In genomic region chr4:139266208-139266582, GRCh38 we compare ENCODE assay signal across 9 cellular contexts. TPM values are rescaled to one million over a fixed set of nuclear protein-coding genes. Genes with fewer than 3 reads are reported as not detected.
DNase-seq lines count a peak whose midpoint lies in the region; ATAC-seq and TF ChIP-seq lines count a peak whose summit lies in the region.
"Had no signal": no experiment of that assay in that cellular context is flagged by ENCODE, and none has a peak within 500 bp of the region (broad histone marks: within the 10 kb centered on the region; RNA-seq: fewer than 3 reads in every experiment).

No MANE protein-coding gene starts in this region.

- DNase-seq in CD4-positive, alpha-beta T cell, result no peak
- DNase-seq in cardiac fibroblast (ENCODE audit: low read depth in 2 of 2) (no peak), osteocyte (ENCODE audit: extremely low spot score, unreplicated experiment) (no peak), lower leg skin (ENCODE audit: low spot score in 2 of 2) (no peak), SKM-1 treated with dmso at 0.1 percent for 144 hours (lab: John Stamatoyannopoulos, UW; ENCODE audit: unreplicated experiment) (no peak), PC-3 (no peak)

- intact Hi-C loops in CD4-positive, alpha-beta T cell (cut with DNase I, micrococcal nuclease), result loop anchor here in 1 of 2 experiments (2.0 kb wide), 1 partner anchor 29 kb away; no protein-coding TSS in a partner anchor
- intact Hi-C loops in lower leg skin (cut with DNase I; ENCODE audit: low total_unique reads), result no loop called here
- intact Hi-C loops in PC-3 (cut with micrococcal nuclease), result no loop called here

- no peaks in the 10 kb centered on the region for H3K27me3 Mint-ChIP-seq in CD4-positive, alpha-beta T cell
- no peaks in the 10 kb centered on the region for H3K27me3 Mint-ChIP-seq in osteocyte (ENCODE audit: unreplicated experiment)

- CTCF ChIA-PET in CD4-positive, alpha-beta T cell (lab: Charles Lee), result interaction anchor here (1.4 to 2.1 kb wide), 3 partner anchors 9 to 29 kb away, joined by 4 to 11 read pairs (median 4); no protein-coding TSS in a partner anchor
- CTCF ChIA-PET in PC-3 (lab: Charles Lee), result no interaction called here

- peaks cover 14% of the 10 kb centered on the region for H3K4me1 ChIP-seq in PC-3 (ENCODE audit: insufficient read depth, low read length)

- H3K36me3 ChIP-seq in PC-3 (ENCODE audit: low read depth, low read length), result no peaks in the 10 kb centered on the region

- H4K20me1 ChIP-seq in PC-3 (ENCODE audit: low read length), result no peaks in the 10 kb centered on the region

- peak overlapping the region; percentile 78 for H3K4me3 Mint-ChIP-seq in CD4-positive, alpha-beta T cell
- H3K4me3 Mint-ChIP-seq in osteocyte (ENCODE audit: unreplicated experiment), result peak overlapping the region; percentile 75

- 2 to 14% methylated on average over 1 of the region's 1 CpG for WGBS in lower leg skin, 2 donors

- H3K27ac ChIP-seq in CD4-positive, alpha-beta T cell (ENCODE audit: low read depth, low read length), result no peak overlapping the region
- H3K27ac ChIP-seq in PC-3 (ENCODE audit: low read length), result no peak overlapping the region

- POLR2A ChIA-PET in CD4-positive, alpha-beta T cell (lab: Charles Lee), result interaction anchor here (0.7 to 1.8 kb wide), 6 partner anchors 29 to 186 kb away, joined by 3 to 9 read pairs (median 4); partner anchors contain the start of genes ELF2 and NAA15
- POLR2A ChIA-PET in PC-3 (lab: Charles Lee; ENCODE audit: unreplicated experiment), result no interaction called here

- H3K79me2 ChIP-seq in PC-3 (ENCODE audit: low read length), result no peaks in the 10 kb centered on the region

- H3K9ac ChIP-seq in PC-3 (ENCODE audit: low read length), result no peak overlapping the region

- BruUV-seq in PC-3 (replicated peaks; lab: Mats Ljungman, UMichigan), result no TSS peak

- TF ChIP-seq POLR2A in lower leg skin (IDR thresholded peaks at IDR 0.05), result no peak

- H3K9me3 ChIP-seq in CD4-positive, alpha-beta T cell (ENCODE audit: control insufficient read depth, low read length), result no peaks in the 10 kb centered on the region
- H3K9me3 ChIP-seq in PC-3 (ENCODE audit: low read length), result no peaks in the 10 kb centered on the region

- TF ChIP-seq CTCF in CD4-positive, alpha-beta T cell (IDR thresholded peaks at IDR 0.05), result no peak
- TF ChIP-seq CTCF in cardiac fibroblast (IDR thresholded peaks at IDR 0.05; ENCODE audit: low read depth, low read length), result no peak
- TF ChIP-seq CTCF in osteocyte (IDR thresholded peaks at IDR 0.05), result no peak
- TF ChIP-seq CTCF in lower leg skin (IDR thresholded peaks at IDR 0.05), result no peak
- TF ChIP-seq CTCF in PC-3 (conservative IDR thresholded peaks at IDR 0.05; ENCODE audit: low read depth, low read length), result no peak

- no peaks in the 10 kb centered on the region for H3K27me3 ChIP-seq in CD4-positive, alpha-beta T cell (ENCODE audit: control insufficient read depth, insufficient read depth, low read length)
- H3K27me3 ChIP-seq in PC-3 (ENCODE audit: low read length), result no peaks in the 10 kb centered on the region

- H3K4me2 ChIP-seq in PC-3 (ENCODE audit: low read length), result no peak overlapping the region

- no peaks in the 10 kb centered on the region for H3F3A ChIP-seq in PC-3 (ENCODE audit: low read length, unreplicated experiment)

- H3K4me3 ChIP-seq in cardiac fibroblast (replicated peaks in 1 of 2; ENCODE audit: low read depth in 2 of 2, low read length in 2 of 2), result peak overlapping the region; percentile 8 to 40
- no peak overlapping the region for H3K4me3 ChIP-seq in lower leg skin (ENCODE audit: low read depth, poor library complexity, severe bottlenecking)
- no peak overlapping the region for H3K4me3 ChIP-seq in PC-3 (ENCODE audit: low read length)

- H3K4me1 Mint-ChIP-seq in CD4-positive, alpha-beta T cell (ENCODE audit: low read depth), result peaks cover 17% of the 10 kb centered on the region
- peaks cover 17% of the 10 kb centered on the region for H3K4me1 Mint-ChIP-seq in osteocyte (ENCODE audit: unreplicated experiment)

- no peaks in the 10 kb centered on the region for H3K9me3 Mint-ChIP-seq in CD4-positive, alpha-beta T cell
- H3K9me3 Mint-ChIP-seq in osteocyte (ENCODE audit: unreplicated experiment), result no peaks in the 10 kb centered on the region

- H3K36me3 Mint-ChIP-seq in CD4-positive, alpha-beta T cell (ENCODE audit: low read depth), result no peaks in the 10 kb centered on the region
- H3K36me3 Mint-ChIP-seq in osteocyte (ENCODE audit: unreplicated experiment), result no peaks in the 10 kb centered on the region

- H2AFZ ChIP-seq in PC-3 (ENCODE audit: low read length), result no peak overlapping the region

- no peak for ATAC-seq in CD4-positive, alpha-beta T cell (ENCODE audit: poor library complexity)
- ATAC-seq in HG03354 (IDR thresholded peaks at IDR 0.05; ENCODE audit: poor library complexity, severe bottlenecking, unreplicated experiment) (peak; percentile 3), PC-3 (no peak), HG02571 (IDR thresholded peaks at IDR 0.05; ENCODE audit: unreplicated experiment) (no peak)

- H3K27ac Mint-ChIP-seq in CD4-positive, alpha-beta T cell, result peak overlapping the region; percentile 14
- H3K27ac Mint-ChIP-seq in osteocyte (ENCODE audit: unreplicated experiment), result peak overlapping the region; percentile 87

- H3K9me2 ChIP-seq in PC-3 (replicated peaks; ENCODE audit: low read length), result no peaks in the 10 kb centered on the region

RNA-seq across cellular contexts. Expression of gene MGARP, which starts 13.8 kb away (rescaled TPM):
- not detected for total RNA-seq in CD4-positive, alpha-beta T cell
- total RNA-seq in osteocyte (5.1 and 5.2 TPM in 2 replicates), lower leg skin (1 to 10 TPM in 1 of 4 donors, under 1 TPM in 1, not detected in 2; 0.84 to 1.2 TPM), PC-3 (2014; rRNA removed) (0.33 TPM in 1 of 2 replicates, not detected in the other)
- total RNA-seq: HT1080 had no signal

RNA-seq across cellular contexts. Expression of gene NAA15, which starts 35.1 kb away (rescaled TPM):
- 10 to 100 TPM; 54.2 to 57.1 TPM for total RNA-seq in CD4-positive, alpha-beta T cell
- 35.1 and 36.8 TPM in 2 replicates for total RNA-seq in osteocyte
- total RNA-seq in lower leg skin, result 10 to 100 TPM; 17.5 to 28.5 (median 20.5) TPM
- total RNA-seq in PC-3 (2014; rRNA removed), result 40.0 and 41.0 TPM in 2 replicates

RNA-seq across cellular contexts. Expression of gene NDUFC1, which starts 36.1 kb away (rescaled TPM):
- total RNA-seq in CD4-positive, alpha-beta T cell, result 10 to 100 TPM; 23.3 to 26.4 TPM
- total RNA-seq in osteocyte, result 40.9 and 43.7 TPM in 2 replicates
- 10 to 100 TPM; 37.2 to 53.6 (median 46.8) TPM for total RNA-seq in lower leg skin
- 62.2 and 92.9 TPM in 2 replicates for total RNA-seq in PC-3 (2014; rRNA removed)

Comparison
In these comparisons a context has a peak if more than half of its experiments do, and no peak if none do; other contexts are left out.
1. H3K4me3 ChIP-seq: peak in cardiac fibroblast (2 of 2); none in lower leg skin (single experiment) and PC-3 (single experiment).